1 cellular context compared by ENCODE assay signal in genomic region chrX:110410598-110410997, GRCh38.
A peak's percentile ranks its signal among the peaks of the same experiment; 100 is the strongest.
TF ChIP-seq lines count a peak whose summit lies in the region.

No MANE protein-coding gene starts in this region.

TF ChIP-seq in K562, 482 proteins besides CTCF, POLR2A, EP300 and RAD21 (continued from another document and continues in another):
- TF ChIP-seq TFE3 (CRISPR knock-in tag; IDR thresholded peaks at IDR 0.05): no peak
- TF ChIP-seq KLF13 (tag; IDR thresholded peaks at IDR 0.05; ENCODE audit: borderline replicate concordance, low read depth): no peak
- 0 out of 2 replicates have a peak, but pooled peaks have one; percentile 32 for TF ChIP-seq CTBP1 (IDR thresholded peaks at IDR 0.05; ENCODE audit: borderline replicate concordance)
- TF ChIP-seq RREB1 (CRISPR knock-in tag; IDR thresholded peaks at IDR 0.05): no peak
- TF ChIP-seq RCOR1 (IDR thresholded peaks at IDR 0.05; ENCODE audit: borderline replicate concordance in 1 of 2, low read depth in 2 of 2, low read length in 2 of 2): peak in 1 of 2 experiments; percentile 61; a peak in 1 of 4 replicates
- TF ChIP-seq POLR2G (IDR thresholded peaks at IDR 0.05; ENCODE audit: low read depth, low read length): no peak
- no peak for TF ChIP-seq HMG20B (CRISPR knock-in tag; IDR thresholded peaks at IDR 0.05)
- TF ChIP-seq CXXC5 (CRISPR knock-in tag; IDR thresholded peaks at IDR 0.05): peak; percentile 29; the same call in 1 of the 2 replicates
- TF ChIP-seq CC2D1A (IDR thresholded peaks at IDR 0.05): no peak
- no peak for TF ChIP-seq SOX6 (IDR thresholded peaks at IDR 0.05)
- no peak for TF ChIP-seq ZNF584 (CRISPR knock-in tag; IDR thresholded peaks at IDR 0.05; ENCODE audit: low read depth)
- TF ChIP-seq HNRNPLL (IDR thresholded peaks at IDR 0.05; ENCODE audit: low read depth, low read length, poor library complexity, severe bottlenecking): no peak
- 0 out of 2 replicates have a peak, but pooled peaks have one; percentile 12 for TF ChIP-seq GATAD2B (IDR thresholded peaks at IDR 0.05; ENCODE audit: borderline replicate concordance)
- TF ChIP-seq ZBTB11 (CRISPR knock-in tag; IDR thresholded peaks at IDR 0.05): no peak
- TF ChIP-seq ZNF592 (IDR thresholded peaks at IDR 0.05): peak; percentile 45; the same call in 1 of the 2 replicates
- peak; percentile 26; the same call in 1 of the 2 replicates for TF ChIP-seq TAL1 (IDR thresholded peaks at IDR 0.05)
- TF ChIP-seq NR4A1 (CRISPR knock-in tag; IDR thresholded peaks at IDR 0.05): no peak
- no peak for TF ChIP-seq NR4A1 (tag; IDR thresholded peaks at IDR 0.05)
- TF ChIP-seq THRB (CRISPR knock-in tag; conservative IDR thresholded peaks at IDR 0.05): no peak
- peak; percentile 26; the same call in 1 of the 2 replicates for TF ChIP-seq TEAD4 (IDR thresholded peaks at IDR 0.05; ENCODE audit: low read length)
- TF ChIP-seq TEAD4 (CRISPR knock-in tag; IDR thresholded peaks at IDR 0.05; ENCODE audit: borderline replicate concordance): no peak
- no peak for TF ChIP-seq MED1 (CRISPR knock-in tag; IDR thresholded peaks at IDR 0.05; ENCODE audit: borderline replicate concordance)
- TF ChIP-seq KAT7 (CRISPR knock-in tag; IDR thresholded peaks at IDR 0.05; ENCODE audit: borderline replicate concordance): no peak
- TF ChIP-seq ARID1B (IDR thresholded peaks at IDR 0.05): no peak; the same call in 1 of the 2 replicates
- no peak for TF ChIP-seq SNAPC5 (CRISPR knock-in tag; IDR thresholded peaks at IDR 0.05)
- no peak for TF ChIP-seq MAFK (IDR thresholded peaks at IDR 0.05; ENCODE audit: low read length)
- TF ChIP-seq MTA3 (IDR thresholded peaks at IDR 0.05; ENCODE audit: borderline replicate concordance): no peak
- TF ChIP-seq ZEB2 (IDR thresholded peaks at IDR 0.05): peak; percentile 32; the same call in 1 of the 2 replicates
- no peak for TF ChIP-seq GMEB1 (CRISPR knock-in tag; IDR thresholded peaks at IDR 0.05)
- no peak for TF ChIP-seq ZNF212 (CRISPR knock-in tag; IDR thresholded peaks at IDR 0.05)
- no peak for TF ChIP-seq ZNF639 (CRISPR knock-in tag; conservative IDR thresholded peaks at IDR 0.05 in 1 of 2, IDR thresholded peaks at IDR 0.05 in 1 of 2)
- no peak for TF ChIP-seq ELF2 (CRISPR knock-in tag; IDR thresholded peaks at IDR 0.05)
- TF ChIP-seq ZFP36 (IDR thresholded peaks at IDR 0.05; ENCODE audit: low read depth, low read length, partially characterized antibody): no peak
- TF ChIP-seq E4F1 (CRISPR knock-in tag; IDR thresholded peaks at IDR 0.05; ENCODE audit: borderline replicate concordance): no peak
- TF ChIP-seq USF1 (CRISPR knock-in tag; IDR thresholded peaks at IDR 0.05): no peak
